8 cellular contexts compared by ENCODE assay signal in genomic region chr21:43726686-43727570, GRCh38. TPM values are rescaled to one million over a fixed set of nuclear protein-coding genes. Genes with fewer than 3 reads are reported as not detected.
DNase-seq lines count a peak whose midpoint lies in the region; ATAC-seq and TF ChIP-seq lines count a peak whose summit lies in the region.

No MANE protein-coding gene starts in this region.

- peaks cover 2 to 7% of the 10 kb centered on the region in 2 experiments for H3K36me3 ChIP-seq in SK-N-SH (replicated peaks in 1 of 2; ENCODE audit: control insufficient read depth in 1 of 2, insufficient read depth in 2 of 2, low read length in 1 of 2)
- H3K36me3 ChIP-seq in liver (ENCODE audit: control insufficient read depth in 4 of 4, insufficient read depth in 3 of 4, low read depth in 1 of 4, low read length in 3 of 4): peaks cover 0 to 4% (median 0%) of the 10 kb centered on the region in 4 donors
- H3K36me3 ChIP-seq in thoracic aorta: no peaks in the 10 kb centered on the region

- H2AFZ ChIP-seq in SK-N-SH (ENCODE audit: low read depth): no peak overlapping the region

- H3K27me3 ChIP-seq in SK-N-SH (ENCODE audit: insufficient read depth): no peaks in the 10 kb centered on the region
- H3K27me3 ChIP-seq in liver (ENCODE audit: control insufficient read depth in 4 of 4, insufficient read depth in 4 of 4, low read length in 3 of 4): no peaks in the 10 kb centered on the region
- no peaks in the 10 kb centered on the region for H3K27me3 ChIP-seq in thoracic aorta (replicated peaks; ENCODE audit: insufficient read depth)

- H3K4me1 Mint-ChIP-seq in activated naive CD8-positive, alpha-beta T cell treated with anti-CD3 and anti-CD28 coated beads, Interleukin-2, amount 10 ng/mL, durations not matched to agents 7 days and 5 days: peaks cover 45% of the 10 kb centered on the region

- peaks cover 73% of the 10 kb centered on the region for H3K79me2 ChIP-seq in SK-N-SH (ENCODE audit: insufficient read depth)

- TF ChIP-seq RAD21 in SK-N-SH (IDR thresholded peaks at IDR 0.05; ENCODE audit: low read length) (no peak), liver (IDR thresholded peaks at IDR 0.05) (no peak)

- no peak for ATAC-seq in SK-N-SH treated with all-trans-retinoic acid at 6 μM for 48 hours
- ATAC-seq in activated naive CD8-positive, alpha-beta T cell treated with anti-CD3 and anti-CD28 coated beads, Interleukin-2, amount 10 ng/mL, durations not matched to agents 7 days and 5 days (ENCODE audit: low read depth): no peak
- ATAC-seq in thoracic aorta (ENCODE audit: insufficient number of reproducible peaks, low FRiP score, low read depth): no peak

- H3K27ac ChIP-seq in SK-N-SH (ENCODE audit: low read depth in 2 of 2, low read length in 1 of 2) (peak overlapping the region; percentile 88), liver (ENCODE audit: low read depth in 1 of 2, low read length in 2 of 2) (peak overlapping the region; percentile 99), thoracic aorta (peak overlapping the region; percentile 92 to 97)

- peaks cover 9% of the 10 kb centered on the region for H3K36me3 Mint-ChIP-seq in activated naive CD8-positive, alpha-beta T cell treated with anti-CD3 and anti-CD28 coated beads, Interleukin-2, amount 10 ng/mL, durations not matched to agents 7 days and 5 days

- TF ChIP-seq EP300 in SK-N-SH (IDR thresholded peaks at IDR 0.05; ENCODE audit: borderline replicate concordance in 1 of 2, low read depth in 1 of 2, low read length in 1 of 2): no peak

- peak overlapping the region; percentile 81 for H3K4me3 Mint-ChIP-seq in activated naive CD8-positive, alpha-beta T cell treated with anti-CD3 and anti-CD28 coated beads, Interleukin-2, amount 10 ng/mL, durations not matched to agents 7 days and 5 days

- no peaks in the 10 kb centered on the region for H3K9me3 Mint-ChIP-seq in activated naive CD8-positive, alpha-beta T cell treated with anti-CD3 and anti-CD28 coated beads, Interleukin-2, amount 10 ng/mL, durations not matched to agents 7 days and 5 days

- peaks cover 25% of the 10 kb centered on the region for H3F3A ChIP-seq in SK-N-SH (replicated peaks; ENCODE audit: insufficient read depth)

- 77% methylated on average over 15 of the region's 21 CpGs for WGBS in SK-N-SH (ENCODE audit: low lambda C conversion rate)
- WGBS in liver: 55% methylated on average over 21 of the region's 21 CpGs

- peak overlapping the region; percentile 99; the same call in 1 of the 2 replicates for H3K4me2 ChIP-seq in SK-N-SH

- H3K9me2 ChIP-seq in SK-N-SH: no peaks in the 10 kb centered on the region

- H3K27me3 Mint-ChIP-seq in activated naive CD8-positive, alpha-beta T cell treated with anti-CD3 and anti-CD28 coated beads, Interleukin-2, amount 10 ng/mL, durations not matched to agents 7 days and 5 days: no peaks in the 10 kb centered on the region

- H3K9ac ChIP-seq in SK-N-SH: no peak overlapping the region
- H3K9ac ChIP-seq in liver (ENCODE audit: low read depth in 1 of 2, low read length in 2 of 2): no peak overlapping the region

- H3K4me3 ChIP-seq in SK-N-SH (ENCODE audit: low read depth in 2 of 2, low read length in 1 of 2): no peak overlapping the region
- no peak overlapping the region for H3K4me3 ChIP-seq in liver (ENCODE audit: low read depth in 1 of 3, low read length in 3 of 3)
- H3K4me3 ChIP-seq in thoracic aorta: peak overlapping the region; percentile 68

- H3K4me1 ChIP-seq in SK-N-SH (ENCODE audit: control insufficient read depth in 1 of 2, insufficient read depth in 2 of 2, low read depth in 1 of 2, low read length in 1 of 2) (peaks cover 24 to 27% of the 10 kb centered on the region in 2 experiments; a peak in 3 of 4 replicates), liver (ENCODE audit: control insufficient read depth in 4 of 4, insufficient read depth in 4 of 4, low read length in 3 of 4) (peaks cover 26 to 55% (median 41%) of the 10 kb centered on the region in 4 donors), thoracic aorta (ENCODE audit: control insufficient read depth in 1 of 2, low read depth in 2 of 2) (peaks cover 30 to 67% of the 10 kb centered on the region in 2 donors)

- TF ChIP-seq CTCF in SK-N-SH (IDR thresholded peaks at IDR 0.05): no peak
- TF ChIP-seq CTCF in liver (IDR thresholded peaks at IDR 0.05; ENCODE audit: low read depth, low read length, missing input control): no peak
- TF ChIP-seq CTCF in thoracic aorta (IDR thresholded peaks at IDR 0.05): no peak

- CTCF ChIA-PET in SK-N-SH (lab: Yijun Ruan, JAX): interaction anchor here (1.0 kb wide), 2 partner anchors 10 to 116 kb away, joined by 3 read pairs; no protein-coding TSS in a partner anchor

- H3K27ac Mint-ChIP-seq in activated naive CD8-positive, alpha-beta T cell treated with anti-CD3 and anti-CD28 coated beads, Interleukin-2, amount 10 ng/mL, durations not matched to agents 7 days and 5 days: peak overlapping the region; percentile 45

- H3K9me3 ChIP-seq in SK-N-SH (no peaks in the 10 kb centered on the region), liver (ENCODE audit: control insufficient read depth in 4 of 4, low read length in 3 of 4) (no peaks in the 10 kb centered on the region), thoracic aorta (no peaks in the 10 kb centered on the region)

- POLR2A ChIA-PET in SK-N-SH (lab: Yijun Ruan, JAX): no interaction called here
- POLR2A ChIA-PET in activated naive CD8-positive, alpha-beta T cell treated with anti-CD3 and anti-CD28 coated beads, Interleukin-2, amount 10 ng/mL, durations not matched to agents 7 days and 5 days (lab: Charles Lee): interaction anchor here (0.8 to 4.2 kb wide), 5 partner anchors 7 to 67 kb away, joined by 3 to 35 read pairs (median 7); partner anchors contain the start of genes HSF2BP, PDXK and RRP1B

- peaks cover 19% of the 10 kb centered on the region for H4K20me1 ChIP-seq in SK-N-SH (ENCODE audit: insufficient read depth)

- DNase-seq in SK-N-SH (no peak), thoracic aorta (ENCODE audit: low spot score) (no peak), SKM-1 (lab: John Stamatoyannopoulos, UW; ENCODE audit: unreplicated experiment) (no peak), retina (no peak)
- no peak for DNase-seq in activated naive CD8-positive, alpha-beta T cell treated with anti-CD3 and anti-CD28 coated beads, Interleukin-2, amount 10 ng/mL, durations not matched to agents 7 days and 5 days
- DNase-seq in stimulated activated CD4-positive, alpha-beta T cell treated with anti-CD3 and anti-CD28 coated beads, Interleukin-4, amount 100 ng/mL, for 1 hour: no peak

TF ChIP-seq in SK-N-SH, 30 proteins besides CTCF, POLR2A, EP300 and RAD21 (continues in another document):
- TF ChIP-seq SMC3 (IDR thresholded peaks at IDR 0.05; ENCODE audit: low read depth, low read length) (no peak), PBX3 (IDR thresholded peaks at IDR 0.05) (no peak), RXRA (IDR thresholded peaks at IDR 0.05; ENCODE audit: borderline replicate concordance, low read depth) (no peak)

TF ChIP-seq in SK-N-SH treated with all-trans-retinoic acid at 6 μM for 48 hours, 23 proteins besides CTCF, POLR2A, EP300 and RAD21:
- TF ChIP-seq TCF4 (CRISPR knock-in tag; IDR thresholded peaks at IDR 0.05; ENCODE audit: borderline replicate concordance) (no peak), CSDC2 (CRISPR knock-in tag; IDR thresholded peaks at IDR 0.05) (no peak), ARNTL (CRISPR knock-in tag; IDR thresholded peaks at IDR 0.05; ENCODE audit: borderline replicate concordance, low read depth) (no peak), ZNF565 (CRISPR knock-in tag; conservative IDR thresholded peaks at IDR 0.05; ENCODE audit: low read depth) (no peak), ISL1 (CRISPR knock-in tag; IDR thresholded peaks at IDR 0.05) (no peak), ZFP30 (CRISPR knock-in tag; IDR thresholded peaks at IDR 0.05) (no peak), BACH2 (CRISPR knock-in tag; IDR thresholded peaks at IDR 0.05; ENCODE audit: borderline replicate concordance) (no peak), GLIS3 (CRISPR knock-in tag; IDR thresholded peaks at IDR 0.05) (no peak), PPARA (CRISPR knock-in tag; IDR thresholded peaks at IDR 0.05; ENCODE audit: borderline replicate concordance) (no peak), SNAI2 (CRISPR knock-in tag; IDR thresholded peaks at IDR 0.05) (no peak)

TF ChIP-seq in liver, 16 proteins besides CTCF, POLR2A, EP300 and RAD21:
- TF ChIP-seq ATF3 (IDR thresholded peaks at IDR 0.05) (no peak), YY1 (IDR thresholded peaks at IDR 0.05) (no peak)

RNA-seq across cellular contexts. Expression of gene PDXK, which starts 8.0 kb away (rescaled TPM):
- polyA plus RNA-seq in SK-N-SH (2012; rRNA removed) (85.7 and 89.2 TPM in 2 replicates), liver (10 to 100 TPM; 34.7 to 35.0 TPM)
- polyA plus RNA-seq in SK-N-SH (2012; cell fraction: cytosol; rRNA removed): 49.7 and 63.0 TPM in 2 replicates
- polyA plus RNA-seq in SK-N-SH (2012; cell fraction: nucleus; rRNA removed): 110 and 138 TPM in 2 replicates
- total RNA-seq in activated naive CD8-positive, alpha-beta T cell treated with anti-CD3 and anti-CD28 coated beads, Interleukin-2, amount 10 ng/mL, durations not matched to agents 7 days and 5 days: 100 to 1,000 TPM in 1 of 2 experiments, 10 to 100 TPM in 1; 96.9 to 101 TPM
- total RNA-seq in liver (100 to 1,000 TPM in 1 of 2 donors, 10 to 100 TPM in 1; 20.5 to 104 TPM), thoracic aorta (10 to 100 TPM; 52.4 to 64.7 TPM)

RNA-seq across cellular contexts. Expression of gene CSTB, which starts 49.2 kb away (rescaled TPM):
- polyA plus RNA-seq in SK-N-SH (2012; rRNA removed) (64.5 and 101 TPM in 2 replicates), liver (10 to 100 TPM; 59.8 to 62.4 TPM)
- polyA plus RNA-seq in SK-N-SH (2012; cell fraction: cytosol; rRNA removed): 74.5 and 76.9 TPM in 2 replicates
- polyA plus RNA-seq in SK-N-SH (2012; cell fraction: nucleus; rRNA removed): 34.0 and 36.2 TPM in 2 replicates
- total RNA-seq in activated naive CD8-positive, alpha-beta T cell treated with anti-CD3 and anti-CD28 coated beads, Interleukin-2, amount 10 ng/mL, durations not matched to agents 7 days and 5 days: 10 to 100 TPM; 59.5 to 60.2 TPM
- total RNA-seq in liver (1 to 10 TPM; 3.8 to 7.7 TPM), thoracic aorta (1 to 10 TPM; 2.3 to 8.4 TPM)

Comparison
In these comparisons a context has a peak if more than half of its experiments do, and no peak if none do; other contexts are left out.
1. RNA of gene CSTB, which starts 49.2 kb away (total RNA-seq): 59.5 to 60.2 TPM in activated naive CD8-positive, alpha-beta T cell treated with anti-CD3 and anti-CD28 coated beads, Interleukin-2, amount 10 ng/mL, durations not matched to agents 7 days and 5 days; 2.3 to 8.4 TPM in thoracic aorta and 3.8 to 7.7 TPM in liver; every median in the first group is over 4 times any median in the second.
2. Peak in every context shown above with its lines, with median percentiles within 50 percentile points of each other: H3K27ac ChIP-seq.